In genomic region chr10:113982745-113983144, GRCh38 we compare ENCODE assay signal across 9 cellular contexts.
A peak's percentile ranks its signal among the peaks of the same experiment; 100 is the strongest.
DNase-seq lines count a peak whose midpoint lies in the region; ATAC-seq and TF ChIP-seq lines count a peak whose summit lies in the region.
"Had no signal": no experiment of that assay in that cellular context is flagged by ENCODE, and none has a peak within 500 bp of the region (broad histone marks: within the 10 kb centered on the region; RNA-seq: fewer than 3 reads in every experiment).

No MANE protein-coding gene starts in this region.

- H3K4me1 Mint-ChIP-seq in activated naive CD4-positive, alpha-beta T cell treated with anti-CD3 and anti-CD28 coated beads, Interleukin-2, amount 10 ng/mL, durations not matched to agents 7 days and 5 days, result peaks cover 8% of the 10 kb centered on the region

- no peaks in the 10 kb centered on the region for H3K27me3 ChIP-seq in hepatocyte

- no peaks in the 10 kb centered on the region for H3K36me3 ChIP-seq in hepatocyte (replicated peaks; ENCODE audit: insufficient read depth, low read depth)

- no peak overlapping the region for H3K4me3 ChIP-seq in hepatocyte

- no peaks in the 10 kb centered on the region for H3K9me3 ChIP-seq in hepatocyte (ENCODE audit: low read depth)

- H3K9me3 Mint-ChIP-seq in activated naive CD4-positive, alpha-beta T cell treated with anti-CD3 and anti-CD28 coated beads, Interleukin-2, amount 10 ng/mL, durations not matched to agents 7 days and 5 days, result peaks cover 14% of the 10 kb centered on the region

- H3K36me3 Mint-ChIP-seq in activated naive CD4-positive, alpha-beta T cell treated with anti-CD3 and anti-CD28 coated beads, Interleukin-2, amount 10 ng/mL, durations not matched to agents 7 days and 5 days, result no peaks in the 10 kb centered on the region

- no peaks in the 10 kb centered on the region for H3K4me1 ChIP-seq in hepatocyte (ENCODE audit: insufficient read depth)

- H4K20me1 ChIP-seq in hepatocyte (ENCODE audit: insufficient read depth, poor library complexity, severe bottlenecking), result no peaks in the 10 kb centered on the region

- no peak overlapping the region for H2AFZ ChIP-seq in hepatocyte

- no peak overlapping the region for H3K4me2 ChIP-seq in hepatocyte

- CTCF ChIA-PET in activated naive CD4-positive, alpha-beta T cell treated with anti-CD3 and anti-CD28 coated beads, Interleukin-2, amount 10 ng/mL, durations not matched to agents 7 days and 5 days (lab: Charles Lee), result no interaction called here

- H3K27ac Mint-ChIP-seq in activated naive CD4-positive, alpha-beta T cell treated with anti-CD3 and anti-CD28 coated beads, Interleukin-2, amount 10 ng/mL, durations not matched to agents 7 days and 5 days, result no peak overlapping the region

- ATAC-seq in GM18505 (IDR thresholded peaks at IDR 0.05; ENCODE audit: unreplicated experiment) (peak; percentile 88), GM21447 (IDR thresholded peaks at IDR 0.05; ENCODE audit: unreplicated experiment) (peak; percentile 95), HG03378 (IDR thresholded peaks at IDR 0.05; ENCODE audit: unreplicated experiment) (peak; percentile 67)

- H3K4me3 Mint-ChIP-seq in activated naive CD4-positive, alpha-beta T cell treated with anti-CD3 and anti-CD28 coated beads, Interleukin-2, amount 10 ng/mL, durations not matched to agents 7 days and 5 days, result no peak overlapping the region

- no peak overlapping the region for H3K27ac ChIP-seq in hepatocyte

- no peak for TF ChIP-seq CTCF in hepatocyte (IDR thresholded peaks at IDR 0.05; ENCODE audit: poor library complexity)

- DNase-seq in hepatocyte (ENCODE audit: low spot score) (peak; percentile 49), NOMO-1 treated with DMSO at 0.1 percent for 48 hours (lab: John Stamatoyannopoulos, UW; ENCODE audit: unreplicated experiment) (no peak), epidermal melanocyte (ENCODE audit: insufficient read length, low spot score) (no peak), NCI-H1092 (lab: John Stamatoyannopoulos, UW) (no peak)
- no peak for DNase-seq in activated naive CD4-positive, alpha-beta T cell treated with anti-CD3 and anti-CD28 coated beads, Interleukin-2, amount 10 ng/mL, durations not matched to agents 7 days and 5 days
- DNase-seq: NCI-H187 had no signal

- WGBS in hepatocyte (ENCODE audit: low lambda C conversion rate, missing lambda C conversion rate), result 66% methylated on average over 4 of the region's 4 CpGs

- peaks cover 68% of the 10 kb centered on the region for H3K27me3 Mint-ChIP-seq in activated naive CD4-positive, alpha-beta T cell treated with anti-CD3 and anti-CD28 coated beads, Interleukin-2, amount 10 ng/mL, durations not matched to agents 7 days and 5 days

- no peak for TF ChIP-seq POLR2A in GM18505 (IDR thresholded peaks at IDR 0.05; ENCODE audit: borderline replicate concordance, extremely low read depth, insufficient read depth, insufficient read length)

- H3K79me2 ChIP-seq in hepatocyte, result no peaks in the 10 kb centered on the region

- H3K9me2 ChIP-seq in hepatocyte (replicated peaks; ENCODE audit: insufficient read depth), result no peaks in the 10 kb centered on the region
